In the genomic region with DNA sequence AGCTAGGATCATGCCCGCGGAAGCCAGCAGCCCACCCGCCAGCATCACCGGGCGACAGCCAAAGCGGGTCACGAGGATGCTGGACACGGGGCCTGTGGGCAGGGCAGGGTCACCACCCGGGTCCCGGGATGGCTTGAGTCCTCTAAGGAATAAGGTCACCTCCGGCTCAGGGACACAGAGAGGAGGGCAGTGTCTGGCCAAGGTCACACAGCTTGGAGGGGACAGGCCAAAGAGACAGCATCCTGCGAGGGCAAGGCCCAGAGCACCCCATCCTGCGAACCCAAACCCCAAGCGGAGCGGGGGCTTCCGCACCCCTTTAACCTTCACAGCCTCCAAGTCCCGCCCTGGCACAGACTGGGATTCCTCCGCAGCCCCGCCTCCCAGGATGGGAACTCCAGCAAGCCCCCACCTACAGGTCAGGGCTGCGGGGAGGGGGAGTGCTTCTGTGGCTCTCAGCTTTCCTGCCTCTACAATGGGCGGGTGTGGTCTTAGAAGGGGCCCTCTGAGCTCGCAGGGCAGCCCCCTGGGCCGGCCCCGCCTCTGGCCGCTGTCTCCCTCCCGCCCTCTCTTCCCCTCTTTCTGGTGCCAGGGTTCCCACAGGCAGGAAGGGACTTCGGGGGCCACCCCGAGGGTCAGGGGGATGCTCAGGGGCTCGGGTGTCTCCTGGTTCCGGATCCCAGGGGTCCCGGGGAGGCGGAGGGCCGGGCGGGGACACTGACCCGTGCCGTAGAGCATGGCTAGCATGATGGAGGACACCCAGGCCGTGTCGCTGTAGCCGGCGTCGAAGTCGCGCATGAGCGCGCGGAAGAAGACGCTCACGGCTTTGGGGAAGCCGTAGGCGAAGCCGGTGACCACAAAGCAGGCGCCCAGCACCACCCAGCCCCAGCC, we compare ENCODE assay signal across 10 cellular contexts. TPM values are rescaled to one million over a fixed set of nuclear protein-coding genes. Genes with fewer than 3 reads are reported as not detected.
DNase-seq lines count a peak whose midpoint lies in the region; ATAC-seq, FAIRE-seq and TF ChIP-seq lines count a peak whose summit lies in the region.
"Had no signal": no experiment of that assay in that cellular context is flagged by ENCODE, and none has a peak within 500 bp of the region (broad histone marks: within the 10 kb centered on the region; RNA-seq: fewer than 3 reads in every experiment).

No MANE protein-coding gene starts in this region.

- FAIRE-seq in keratinocyte (lab: Jason Lieb, UNC) = no peak

- in situ Hi-C loops in GM13976 (cut with MboI; ENCODE audit: low sequenced_read_pairs, unreplicated experiment) = no loop called here

- no peaks in the 10 kb centered on the region for H3K9me1 ChIP-seq in keratinocyte (ENCODE audit: control insufficient read depth, extremely low read depth, insufficient read depth, low read length)

- dilution Hi-C loops in keratinocyte (cut with MboI; ENCODE audit: extremely low pct_ligation_motif_present, low sequenced_read_pairs) = no loop called here

- H3K27ac ChIP-seq in keratinocyte (ENCODE audit: control insufficient read depth, insufficient read depth, low read length) (no peak overlapping the region), PC-9 (no peak overlapping the region)

- H3K9me3 ChIP-seq in keratinocyte (ENCODE audit: control insufficient read depth, low read depth, low read length) = no peaks in the 10 kb centered on the region
- no peaks in the 10 kb centered on the region for H3K9me3 ChIP-seq in PC-9 (ENCODE audit: insufficient read depth, low read depth)

- H3K4me1 ChIP-seq in keratinocyte (ENCODE audit: control insufficient read depth, extremely low read depth, insufficient read depth, low read length) (no peaks in the 10 kb centered on the region), PC-9 (replicated peaks; ENCODE audit: insufficient read depth) (no peaks in the 10 kb centered on the region)

- H3K36me3 Mint-ChIP-seq in WTC11 = no peaks in the 10 kb centered on the region
- peaks cover 11% of the 10 kb centered on the region for H3K36me3 Mint-ChIP-seq in stimulated activated memory B cell treated with anti-CD40 and anti-IgM and Interleukin-4, amounts not matched to agents 10 μg/mL and 1 μg/mL and 100 μg/mL, for 72 hours

- no peaks in the 10 kb centered on the region for H3K9me3 Mint-ChIP-seq in WTC11
- no peaks in the 10 kb centered on the region for H3K9me3 Mint-ChIP-seq in stimulated activated memory B cell treated with anti-CD40 and anti-IgM and Interleukin-4, amounts not matched to agents 10 μg/mL and 1 μg/mL and 100 μg/mL, for 72 hours
- H3K9me3 Mint-ChIP-seq: H9 had no signal

- CTCF ChIA-PET in WTC11 (lab: Charles Lee) (interaction anchor here (0.6 to 14.3 kb wide), 5 partner anchors 19 to 331 kb away, joined by 3 to 183 read pairs (median 6); no protein-coding TSS in a partner anchor), PC-9 (lab: Charles Lee) (no interaction called here)

- peaks cover 30% of the 10 kb centered on the region; the same call in 1 of the 2 replicates for H3F3A ChIP-seq in PC-9 (ENCODE audit: insufficient read depth, low read depth)

- POLR2A ChIA-PET in WTC11 (lab: Charles Lee) = no interaction called here
- POLR2A ChIA-PET in PC-9 (lab: Charles Lee; ENCODE audit: unreplicated experiment) = no interaction called here

- peaks cover 4% of the 10 kb centered on the region; the same call in 1 of the 2 replicates for H3K4me1 Mint-ChIP-seq in WTC11
- H3K4me1 Mint-ChIP-seq in stimulated activated memory B cell treated with anti-CD40 and anti-IgM and Interleukin-4, amounts not matched to agents 10 μg/mL and 1 μg/mL and 100 μg/mL, for 72 hours = peaks cover 10% of the 10 kb centered on the region

- BruUV-seq in PC-9 (replicated peaks; lab: Mats Ljungman, UMichigan) = no TSS peak

- no peak; the same call in 1 of the 2 replicates for ATAC-seq in WTC11
- peak; percentile 47 for ATAC-seq in stimulated activated memory B cell treated with anti-CD40 and anti-IgM and Interleukin-4, amounts not matched to agents 10 μg/mL and 1 μg/mL and 100 μg/mL, for 72 hours

- H3K36me3 ChIP-seq in keratinocyte (ENCODE audit: control insufficient read depth in 2 of 2, extremely low read depth in 1 of 2, insufficient read depth in 2 of 2, low read length in 2 of 2) (no peaks in the 10 kb centered on the region), PC-9 (ENCODE audit: low read depth) (no peaks in the 10 kb centered on the region)

- H3K9me2 ChIP-seq in PC-9 (ENCODE audit: insufficient read depth) = no peaks in the 10 kb centered on the region

- no peak for TF ChIP-seq CTCF in GM13976 (IDR thresholded peaks at IDR 0.05; ENCODE audit: borderline replicate concordance, control extremely low read depth, extremely low read depth, insufficient read depth, missing control alignments)
- TF ChIP-seq CTCF in WTC11 (IDR thresholded peaks at IDR 0.05) = no peak
- TF ChIP-seq CTCF in keratinocyte (optimal IDR thresholded peaks at IDR 0.05 in 1 of 3, IDR thresholded peaks at IDR 0.05 in 1 of 3, conservative IDR thresholded peaks at IDR 0.05 in 1 of 3; ENCODE audit: extremely low read depth in 1 of 3, insufficient read depth in 2 of 3, low read length in 3 of 3) = no peak
- TF ChIP-seq CTCF in PC-9 (conservative IDR thresholded peaks at IDR 0.05) = no peak

- H3K79me2 ChIP-seq in keratinocyte (ENCODE audit: control insufficient read depth, insufficient read depth, low read length) (no peaks in the 10 kb centered on the region), PC-9 (ENCODE audit: low read depth) (no peaks in the 10 kb centered on the region)

- no peaks in the 10 kb centered on the region for H4K20me1 ChIP-seq in keratinocyte (ENCODE audit: control insufficient read depth, extremely low read depth, insufficient read depth, low read length)
- no peaks in the 10 kb centered on the region; the same call in 1 of the 2 replicates for H4K20me1 ChIP-seq in PC-9 (ENCODE audit: insufficient read depth)

- peaks cover 24% of the 10 kb centered on the region for H3K27me3 Mint-ChIP-seq in WTC11 (ENCODE audit: low read depth)
- H3K27me3 Mint-ChIP-seq in stimulated activated memory B cell treated with anti-CD40 and anti-IgM and Interleukin-4, amounts not matched to agents 10 μg/mL and 1 μg/mL and 100 μg/mL, for 72 hours = peaks cover 42% of the 10 kb centered on the region

- H3K4me3 ChIP-seq in keratinocyte (ENCODE audit: control insufficient read depth in 2 of 3, extremely low read depth in 1 of 3, insufficient read depth in 2 of 3, low read depth in 1 of 3, low read length in 3 of 3) = no peak overlapping the region
- H3K4me3 ChIP-seq in PC-9 = no peak overlapping the region

- no peak overlapping the region; the same call in 1 of the 2 replicates for H3K4me3 Mint-ChIP-seq in WTC11
- no peak overlapping the region for H3K4me3 Mint-ChIP-seq in stimulated activated memory B cell treated with anti-CD40 and anti-IgM and Interleukin-4, amounts not matched to agents 10 μg/mL and 1 μg/mL and 100 μg/mL, for 72 hours

- no peak overlapping the region for H3K27ac Mint-ChIP-seq in WTC11
- H3K27ac Mint-ChIP-seq in stimulated activated memory B cell treated with anti-CD40 and anti-IgM and Interleukin-4, amounts not matched to agents 10 μg/mL and 1 μg/mL and 100 μg/mL, for 72 hours = no peak overlapping the region
- H3K27ac Mint-ChIP-seq: H9 had no signal

- no peak overlapping the region for H2AFZ ChIP-seq in keratinocyte (ENCODE audit: control insufficient read depth, low read length)
- H2AFZ ChIP-seq in PC-9 = no peak overlapping the region

- H3K27me3 ChIP-seq in keratinocyte (ENCODE audit: control insufficient read depth, extremely low read depth, insufficient read depth, low read length) (peaks cover 29% of the 10 kb centered on the region), PC-9 (ENCODE audit: insufficient read depth, low read depth) (no peaks in the 10 kb centered on the region)

- H3K4me2 ChIP-seq in keratinocyte (ENCODE audit: control insufficient read depth, extremely low read depth, insufficient read depth, low read depth, low read length) = peak overlapping the region; percentile 73
- no peak overlapping the region for H3K4me2 ChIP-seq in PC-9

- DNase-seq in GM13976 (ENCODE audit: low spot score) (peak; percentile 74), WTC11 (ENCODE audit: low spot score) (no peak), keratinocyte (ENCODE audit: low read depth, low spot score) (no peak), amniotic stem cell (lab: John Stamatoyannopoulos, UW) (no peak), PC-9 (no peak), cerebellum (ENCODE audit: low spot score) (no peak)
- DNase-seq: H9 had no signal

- H3K9ac ChIP-seq in keratinocyte (ENCODE audit: control insufficient read depth, extremely low read depth, insufficient read depth, low read length) = no peak overlapping the region

- intact Hi-C loops in PC-9 (cut with micrococcal nuclease; ENCODE audit: unreplicated experiment) = no loop called here

RNA-seq across cellular contexts. Expression of gene SLC16A8, which starts 1.8 kb away (rescaled TPM):
- 0.53 to 0.98 TPM (median 0.57 TPM) in 3 replicates for total RNA-seq in WTC11 (2021)
- polyA plus RNA-seq in keratinocyte = not detected in 3 replicates
- polyA plus RNA-seq in keratinocyte (2011; ENCODE audit: low read depth) = not detected
- polyA plus RNA-seq in keratinocyte (2011; cell fraction: cytosol; rRNA removed) = not detected in 2 replicates
- polyA plus RNA-seq in keratinocyte (2011; cell fraction: nucleus; rRNA removed) = not detected in 2 replicates
- 0.59 TPM in 1 of 2 replicates, not detected in the other for polyA plus RNA-seq in keratinocyte (2012; ENCODE audit: low replicate concordance)
- polyA minus RNA-seq in keratinocyte = not detected in 3 replicates
- not detected for polyA minus RNA-seq in keratinocyte (2011; cell fraction: cytosol; rRNA and poly(A)+ RNA removed)
- not detected in 2 replicates for polyA minus RNA-seq in keratinocyte (2011; cell fraction: nucleus; rRNA and poly(A)+ RNA removed)
- not detected in 2 replicates for total RNA-seq in PC-9 (2021)
- total RNA-seq in cerebellum = 1.1 TPM
- total RNA-seq: T-helper 1 cell treated with Interleukin-12 subunit alpha and Interleukin-12 subunit beta and Interleukin-4 antibody, amounts not matched to agents 30 ng/mL and 1 ng/mL, for 36 hours had no signal

RNA-seq across cellular contexts. Expression of gene PICK1, which starts 25.0 kb away (rescaled TPM):
- total RNA-seq in WTC11 (2021) = 28.1 to 33.4 TPM (median 28.2 TPM) in 3 replicates
- 26.8 to 33.0 TPM (median 28.8 TPM) in 3 replicates for polyA plus RNA-seq in keratinocyte
- 19.1 TPM for polyA plus RNA-seq in keratinocyte (2011; ENCODE audit: low read depth)
- polyA plus RNA-seq in keratinocyte (2011; cell fraction: cytosol; rRNA removed) = 20.1 and 26.9 TPM in 2 replicates
- 55.5 and 68.0 TPM in 2 replicates for polyA plus RNA-seq in keratinocyte (2011; cell fraction: nucleus; rRNA removed)
- 12.1 and 20.9 TPM in 2 replicates for polyA plus RNA-seq in keratinocyte (2012; ENCODE audit: low replicate concordance)
- polyA minus RNA-seq in keratinocyte = 28.4 to 38.8 TPM (median 31.8 TPM) in 3 replicates
- 14.6 TPM for polyA minus RNA-seq in keratinocyte (2011; cell fraction: cytosol; rRNA and poly(A)+ RNA removed)
- polyA minus RNA-seq in keratinocyte (2011; cell fraction: nucleus; rRNA and poly(A)+ RNA removed) = 15.1 and 23.4 TPM in 2 replicates
- 52.0 and 55.9 TPM in 2 replicates for total RNA-seq in PC-9 (2021)
- 22.2 TPM for total RNA-seq in cerebellum

RNA-seq across cellular contexts. Expression of gene BAIAP2L2, which starts 28.3 kb away (rescaled TPM):
- total RNA-seq in WTC11 (2021) = 3.0 to 5.7 TPM (median 4.9 TPM) in 3 replicates
- polyA plus RNA-seq in keratinocyte = 2.3 to 4.8 TPM (median 3.2 TPM) in 3 replicates
- polyA plus RNA-seq in keratinocyte (2011; ENCODE audit: low read depth) = 2.0 TPM
- polyA plus RNA-seq in keratinocyte (2011; cell fraction: cytosol; rRNA removed) = 2.5 and 7.8 TPM in 2 replicates
- polyA plus RNA-seq in keratinocyte (2011; cell fraction: nucleus; rRNA removed) = 2.3 and 3.2 TPM in 2 replicates
- polyA plus RNA-seq in keratinocyte (2012; ENCODE audit: low replicate concordance) = 3.1 and 4.9 TPM in 2 replicates
- 1.5 to 2.7 TPM (median 2.0 TPM) in 3 replicates for polyA minus RNA-seq in keratinocyte
- 9.8 TPM for polyA minus RNA-seq in keratinocyte (2011; cell fraction: cytosol; rRNA and poly(A)+ RNA removed)
- 2.2 TPM in 1 of 2 replicates, not detected in the other for polyA minus RNA-seq in keratinocyte (2011; cell fraction: nucleus; rRNA and poly(A)+ RNA removed)
- 7.1 and 9.7 TPM in 2 replicates for total RNA-seq in PC-9 (2021)
- not detected for total RNA-seq in cerebellum
- total RNA-seq: urinary bladder had no signal
